20 cellular contexts compared by ENCODE assay signal in the genomic region with DNA sequence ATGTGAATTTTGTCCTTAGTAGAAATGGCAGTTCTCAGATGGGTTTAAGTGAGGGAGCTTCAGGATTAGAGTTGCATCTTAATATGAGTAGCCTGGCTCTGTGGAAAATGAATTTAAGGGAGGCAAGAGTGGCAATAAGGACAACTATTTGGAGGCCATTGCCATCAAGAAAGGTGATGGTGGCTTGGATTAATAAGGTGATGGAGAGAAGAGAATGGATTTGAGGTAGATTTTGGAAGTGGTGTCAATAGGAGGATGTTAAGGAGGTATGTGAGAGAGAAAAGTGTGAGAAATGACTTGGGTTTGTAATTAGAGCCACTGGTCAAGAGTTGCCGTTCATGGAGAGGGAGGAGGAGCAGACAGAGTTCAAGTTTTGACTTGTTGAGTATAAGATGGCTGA. TPM values are rescaled to one million over a fixed set of nuclear protein-coding genes. Genes with fewer than 3 reads are reported as not detected.
DNase-seq lines count a peak whose midpoint lies in the region; ATAC-seq and TF ChIP-seq lines count a peak whose summit lies in the region.
"Had no signal": no experiment of that assay in that cellular context is flagged by ENCODE, and none has a peak within 500 bp of the region (broad histone marks: within the 10 kb centered on the region; RNA-seq: fewer than 3 reads in every experiment).

No MANE protein-coding gene starts in this region.

- H3K79me2 ChIP-seq in smooth muscle cell (ENCODE audit: low read depth) (peaks cover 100% of the 10 kb centered on the region), PC-3 (ENCODE audit: low read length) (peaks cover 80% of the 10 kb centered on the region)

- no TSS peak for BruUV-seq in PC-3 (replicated peaks; lab: Mats Ljungman, UMichigan)

- H2AFZ ChIP-seq in smooth muscle cell (ENCODE audit: low read depth) (no peak overlapping the region), PC-3 (ENCODE audit: low read length) (no peak overlapping the region)

- H3K36me3 ChIP-seq in HEK293 (ENCODE audit: control insufficient read depth in 2 of 2, insufficient read depth in 1 of 2, low read length in 2 of 2): peaks cover 0 to 4% of the 10 kb centered on the region in 2 experiments; a peak in 1 of 3 replicates
- peaks cover 21% of the 10 kb centered on the region for H3K36me3 ChIP-seq in SK-N-MC (ENCODE audit: insufficient read depth, low read length)
- H3K36me3 ChIP-seq in smooth muscle cell (ENCODE audit: low read depth): no peaks in the 10 kb centered on the region
- no peaks in the 10 kb centered on the region for H3K36me3 ChIP-seq in PC-3 (ENCODE audit: low read depth, low read length)
- H3K36me3 ChIP-seq: Peyer's patch had no signal

- no peaks in the 10 kb centered on the region for H3K27me3 ChIP-seq in smooth muscle cell (ENCODE audit: low read depth)
- H3K27me3 ChIP-seq in PC-3 (ENCODE audit: low read length): no peaks in the 10 kb centered on the region
- H3K27me3 ChIP-seq: Peyer's patch had no signal

- H3K27ac ChIP-seq in HEK293 (ENCODE audit: extremely low read depth, low read depth, low read length) (no peak overlapping the region), SK-N-MC (peak overlapping the region; percentile 7; the same call in 1 of the 2 replicates), smooth muscle cell (ENCODE audit: low read depth) (peak overlapping the region; percentile 87), PC-3 (ENCODE audit: low read length) (no peak overlapping the region)
- H3K27ac ChIP-seq: A549, Peyer's patch had no signal

- POLR2A ChIA-PET in HEK293 (lab: Yijun Ruan, JAX): interaction anchor here (5.0 kb wide), 1 partner anchor 16 kb away, joined by 21 read pairs; a partner anchor contains a TSS
- POLR2A ChIA-PET in PC-3 (lab: Charles Lee; ENCODE audit: unreplicated experiment): no interaction called here

- H3K9me2 ChIP-seq in PC-3 (replicated peaks; ENCODE audit: low read length): no peaks in the 10 kb centered on the region
- H3K9me2 ChIP-seq: SK-N-SH had no signal

- WGBS in smooth muscle cell (ENCODE audit: low lambda C conversion rate): 58% methylated on average over 1 of the region's 1 CpG

- H3K4me2 ChIP-seq in smooth muscle cell (no peak overlapping the region), PC-3 (ENCODE audit: low read length) (no peak overlapping the region)
- H3K4me2 ChIP-seq: A549, SK-N-SH had no signal

- no peak for DNase-seq in SK-N-MC (ENCODE audit: low read depth, low spot score)
- peak; percentile 45 for DNase-seq in epithelial cell of esophagus (ENCODE audit: low read depth)
- DNase-seq in smooth muscle cell (lab: John Stamatoyannopoulos, UW; ENCODE audit: unreplicated experiment): no peak
- no peak for DNase-seq in PC-3
- DNase-seq in amygdala (lab: John Stamatoyannopoulos, UW): no peak
- DNase-seq: C1 segment of cervical spinal cord; CD4-positive, alpha-beta memory T cell; COR-L47; DMS53; MM.1S; NCI-H2029; NCI-H446 treated with DMSO at 0.1 percent for 48 hours; NCI-H526; NCI-H82; Peyer's patch; SK-N-SH had no signal

- H4K20me1 ChIP-seq in smooth muscle cell (ENCODE audit: low read depth): peaks cover 96% of the 10 kb centered on the region
- 0 out of 2 replicates have a peak, but pooled peaks cover 9% of the 10 kb centered on the region for H4K20me1 ChIP-seq in PC-3 (ENCODE audit: low read length)

- no peak for TF ChIP-seq CTCF in HEK293 (tag by site-specific recombination; IDR thresholded peaks at IDR 0.05)
- no peak for TF ChIP-seq CTCF in epithelial cell of esophagus (IDR thresholded peaks at IDR 0.05; ENCODE audit: insufficient read depth, low read depth, low read length, missing control alignments)
- no peak for TF ChIP-seq CTCF in smooth muscle cell (IDR thresholded peaks at IDR 0.05; ENCODE audit: borderline replicate concordance, insufficient read depth, poor library complexity, severe bottlenecking)
- TF ChIP-seq CTCF in PC-3 (conservative IDR thresholded peaks at IDR 0.05; ENCODE audit: low read depth, low read length): no peak

- peaks cover 8% of the 10 kb centered on the region for H3K4me1 ChIP-seq in HEK293 (ENCODE audit: control insufficient read depth, insufficient read depth, low read length)
- peaks cover 21% of the 10 kb centered on the region for H3K4me1 ChIP-seq in smooth muscle cell (ENCODE audit: low read depth)
- H3K4me1 ChIP-seq in PC-3 (ENCODE audit: insufficient read depth, low read length): no peaks in the 10 kb centered on the region

- ATAC-seq in HG03342 (IDR thresholded peaks at IDR 0.05; ENCODE audit: unreplicated experiment) (no peak), PC-3 (no peak)
- ATAC-seq: A549, HepG2 had no signal

- CTCF ChIA-PET in HEK293 (lab: Yijun Ruan, JAX) (interaction anchor here (0.6 to 4.0 kb wide), 3 partner anchors 13 to 73 kb away, joined by 4 to 21 read pairs (median 5); no protein-coding TSS in a partner anchor), PC-3 (lab: Charles Lee) (no interaction called here)

- H3F3A ChIP-seq in smooth muscle cell (ENCODE audit: low read depth) (peaks cover 45% of the 10 kb centered on the region), PC-3 (ENCODE audit: low read length, unreplicated experiment) (no peaks in the 10 kb centered on the region)

- H3K9ac ChIP-seq in SK-N-MC (ENCODE audit: insufficient read length) (no peak overlapping the region), smooth muscle cell (ENCODE audit: low read depth) (no peak overlapping the region), PC-3 (ENCODE audit: low read length) (no peak overlapping the region)
- H3K9ac ChIP-seq: SK-N-SH had no signal

- H3K4me3 ChIP-seq in HEK293 (ENCODE audit: low read depth, low read length): no peak overlapping the region
- no peak overlapping the region for H3K4me3 ChIP-seq in SK-N-MC
- no peak overlapping the region for H3K4me3 ChIP-seq in epithelial cell of esophagus (ENCODE audit: low read length)
- no peak overlapping the region for H3K4me3 ChIP-seq in smooth muscle cell
- H3K4me3 ChIP-seq in PC-3 (ENCODE audit: low read length): no peak overlapping the region
- H3K4me3 ChIP-seq: A549, Peyer's patch had no signal

- intact Hi-C loops in PC-3 (cut with micrococcal nuclease): no loop called here

- H3K9me3 ChIP-seq in HEK293 (ENCODE audit: control insufficient read depth, insufficient read depth, low read depth, low read length): no peaks in the 10 kb centered on the region
- H3K9me3 ChIP-seq in SK-N-MC (ENCODE audit: low read depth, low read length): no peaks in the 10 kb centered on the region
- H3K9me3 ChIP-seq in smooth muscle cell (replicated peaks; ENCODE audit: low read depth): no peaks in the 10 kb centered on the region
- H3K9me3 ChIP-seq in PC-3 (ENCODE audit: low read length): no peaks in the 10 kb centered on the region
- H3K9me3 ChIP-seq: A549, Peyer's patch, SK-N-SH had no signal

TF ChIP-seq in HEK293, 187 proteins besides CTCF, POLR2A, EP300 and RAD21:
- TF ChIP-seq, protein P1, sequence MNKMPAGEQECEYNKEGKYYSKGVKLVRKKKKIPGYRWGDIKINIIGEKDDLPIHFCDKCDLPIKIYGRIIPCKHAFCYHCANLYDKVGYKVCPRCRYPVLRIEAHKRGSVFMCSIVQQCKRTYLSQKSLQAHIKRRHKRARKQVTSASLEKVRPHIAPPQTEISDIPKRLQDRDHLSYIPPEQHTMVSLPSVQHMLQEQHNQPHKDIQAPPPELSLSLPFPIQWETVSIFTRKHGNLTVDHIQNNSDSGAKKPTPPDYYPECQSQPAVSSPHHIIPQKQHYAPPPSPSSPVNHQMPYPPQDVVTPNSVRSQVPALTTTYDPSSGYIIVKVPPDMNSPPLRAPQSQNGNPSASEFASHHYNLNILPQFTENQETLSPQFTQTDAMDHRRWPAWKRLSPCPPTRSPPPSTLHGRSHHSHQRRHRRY (tag by site-specific recombination; IDR thresholded peaks at IDR 0.05): no peak
- TF ChIP-seq ZNF10 (tag by site-specific recombination; IDR thresholded peaks at IDR 0.05) (peak; percentile 88), GLIS2 (tag by site-specific recombination; IDR thresholded peaks at IDR 0.05) (no peak), PRDM1 (tag by site-specific recombination; IDR thresholded peaks at IDR 0.05) (peak; percentile 7; the same call in 1 of the 2 replicates), ZNF843 (tag by site-specific recombination; IDR thresholded peaks at IDR 0.05) (0 out of 2 replicates have a peak, but pooled peaks have one; percentile 0)
- TF ChIP-seq, protein P2, sequence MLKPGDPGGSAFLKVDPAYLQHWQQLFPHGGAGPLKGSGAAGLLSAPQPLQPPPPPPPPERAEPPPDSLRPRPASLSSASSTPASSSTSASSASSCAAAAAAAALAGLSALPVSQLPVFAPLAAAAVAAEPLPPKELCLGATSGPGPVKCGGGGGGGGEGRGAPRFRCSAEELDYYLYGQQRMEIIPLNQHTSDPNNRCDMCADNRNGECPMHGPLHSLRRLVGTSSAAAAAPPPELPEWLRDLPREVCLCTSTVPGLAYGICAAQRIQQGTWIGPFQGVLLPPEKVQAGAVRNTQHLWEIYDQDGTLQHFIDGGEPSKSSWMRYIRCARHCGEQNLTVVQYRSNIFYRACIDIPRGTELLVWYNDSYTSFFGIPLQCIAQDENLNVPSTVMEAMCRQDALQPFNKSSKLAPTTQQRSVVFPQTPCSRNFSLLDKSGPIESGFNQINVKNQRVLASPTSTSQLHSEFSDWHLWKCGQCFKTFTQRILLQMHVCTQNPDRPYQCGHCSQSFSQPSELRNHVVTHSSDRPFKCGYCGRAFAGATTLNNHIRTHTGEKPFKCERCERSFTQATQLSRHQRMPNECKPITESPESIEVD (tag by site-specific recombination; IDR thresholded peaks at IDR 0.05): no peak
- TF ChIP-seq, protein P3, sequence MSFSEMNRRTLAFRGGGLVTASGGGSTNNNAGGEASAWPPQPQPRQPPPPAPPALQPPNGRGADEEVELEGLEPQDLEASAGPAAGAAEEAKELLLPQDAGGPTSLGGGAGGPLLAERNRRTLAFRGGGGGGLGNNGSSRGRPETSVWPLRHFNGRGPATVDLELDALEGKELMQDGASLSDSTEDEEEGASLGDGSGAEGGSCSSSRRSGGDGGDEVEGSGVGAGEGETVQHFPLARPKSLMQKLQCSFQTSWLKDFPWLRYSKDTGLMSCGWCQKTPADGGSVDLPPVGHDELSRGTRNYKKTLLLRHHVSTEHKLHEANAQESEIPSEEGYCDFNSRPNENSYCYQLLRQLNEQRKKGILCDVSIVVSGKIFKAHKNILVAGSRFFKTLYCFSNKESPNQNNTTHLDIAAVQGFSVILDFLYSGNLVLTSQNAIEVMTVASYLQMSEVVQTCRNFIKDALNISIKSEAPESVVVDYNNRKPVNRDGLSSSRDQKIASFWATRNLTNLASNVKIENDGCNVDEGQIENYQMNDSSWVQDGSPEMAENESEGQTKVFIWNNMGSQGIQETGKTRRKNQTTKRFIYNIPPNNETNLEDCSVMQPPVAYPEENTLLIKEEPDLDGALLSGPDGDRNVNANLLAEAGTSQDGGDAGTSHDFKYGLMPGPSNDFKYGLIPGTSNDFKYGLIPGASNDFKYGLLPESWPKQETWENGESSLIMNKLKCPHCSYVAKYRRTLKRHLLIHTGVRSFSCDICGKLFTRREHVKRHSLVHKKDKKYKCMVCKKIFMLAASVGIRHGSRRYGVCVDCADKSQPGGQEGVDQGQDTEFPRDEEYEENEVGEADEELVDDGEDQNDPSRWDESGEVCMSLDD (tag by site-specific recombination; IDR thresholded peaks at IDR 0.05): no peak
TF ChIP-seq in HEK293: peak in this region for 3.

RNA-seq across cellular contexts. Expression of a gene that starts 16.3 kb away (rescaled TPM):
- total RNA-seq in smooth muscle cell (389 and 417 TPM in 2 replicates), PC-3 (2014; rRNA removed) (51.4 and 57.6 TPM in 2 replicates)
- 149 and 151 TPM in 2 replicates for polyA plus RNA-seq in smooth muscle cell

Comparison
In these comparisons a context has a peak if more than half of its experiments do, and no peak if none do; other contexts are left out.
1. H3K27ac ChIP-seq: peak in SK-N-MC (single experiment) and smooth muscle cell (single experiment); none in HEK293 (single experiment) and PC-3 (single experiment).